Comparison of ENCODE assay signal across 1 cellular context in the genomic region with DNA sequence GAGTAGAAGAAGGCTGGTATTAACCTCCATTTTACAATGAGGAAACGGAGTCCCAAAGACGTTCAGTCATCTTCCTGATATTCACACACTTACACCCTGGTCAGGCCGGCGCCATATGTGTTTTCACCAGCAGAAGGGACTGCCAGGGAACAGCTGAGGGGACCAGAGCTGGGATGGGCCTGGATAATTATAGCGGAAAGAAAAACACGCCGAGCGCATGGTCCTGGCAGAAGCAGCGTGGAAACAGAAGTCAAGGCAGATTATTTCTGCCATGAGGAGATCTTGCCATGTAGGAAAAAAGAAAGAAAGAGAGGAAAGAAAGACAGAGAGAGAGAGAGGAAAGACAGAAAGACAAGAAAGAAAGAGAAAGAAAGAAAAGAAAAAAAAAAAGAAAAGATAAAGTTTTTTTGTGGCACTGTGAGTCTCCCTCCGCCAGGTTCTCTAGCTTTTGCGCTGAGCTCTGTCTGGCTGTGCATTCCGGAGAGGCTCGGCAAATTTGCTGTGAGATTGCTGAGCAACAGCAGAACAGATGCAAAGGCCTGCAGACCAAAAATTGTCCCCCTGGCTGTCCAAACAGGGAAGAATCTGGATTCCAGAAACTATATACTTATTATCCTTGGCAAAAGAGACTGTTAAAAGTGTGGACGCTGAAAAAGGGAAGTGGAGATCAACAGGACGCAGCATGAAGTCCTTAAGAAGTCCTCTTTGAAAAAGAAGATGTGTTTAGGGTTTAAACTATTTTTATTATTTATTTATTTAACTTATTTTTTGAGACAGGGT.
TF ChIP-seq lines count a peak whose summit lies in the region.

No MANE protein-coding gene starts in this region.

TF ChIP-seq in HepG2, 621 proteins besides CTCF, POLR2A, EP300 and RAD21 (continues in another document):
- TF ChIP-seq, protein P1, sequence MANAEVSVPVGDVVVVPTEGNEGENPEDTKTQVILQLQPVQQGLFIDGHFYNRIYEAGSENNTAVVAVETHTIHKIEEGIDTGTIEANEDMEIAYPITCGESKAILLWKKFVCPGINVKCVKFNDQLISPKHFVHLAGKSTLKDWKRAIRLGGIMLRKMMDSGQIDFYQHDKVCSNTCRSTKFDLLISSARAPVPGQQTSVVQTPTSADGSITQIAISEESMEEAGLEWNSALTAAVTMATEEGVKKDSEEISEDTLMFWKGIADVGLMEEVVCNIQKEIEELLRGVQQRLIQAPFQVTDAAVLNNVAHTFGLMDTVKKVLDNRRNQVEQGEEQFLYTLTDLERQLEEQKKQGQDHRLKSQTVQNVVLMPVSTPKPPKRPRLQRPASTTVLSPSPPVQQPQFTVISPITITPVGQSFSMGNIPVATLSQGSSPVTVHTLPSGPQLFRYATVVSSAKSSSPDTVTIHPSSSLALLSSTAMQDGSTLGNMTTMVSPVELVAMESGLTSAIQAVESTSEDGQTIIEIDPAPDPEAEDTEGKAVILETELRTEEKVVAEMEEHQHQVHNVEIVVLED (CRISPR knock-in tag; IDR thresholded peaks at IDR 0.05; ENCODE audit: borderline replicate concordance) = no peak
- TF ChIP-seq ZNF512 (CRISPR knock-in tag; IDR thresholded peaks at IDR 0.05) = peak; percentile 94; the same call in 1 of the 2 replicates
- 0 out of 2 replicates have a peak, but pooled peaks have one; percentile 5 for TF ChIP-seq ZNF563 (CRISPR knock-in tag; IDR thresholded peaks at IDR 0.05)
- TF ChIP-seq ZNF878 (CRISPR knock-in tag; IDR thresholded peaks at IDR 0.05) = 0 out of 2 replicates have a peak, but pooled peaks have one; percentile 57
- no peak for TF ChIP-seq DZIP1 (CRISPR knock-in tag; IDR thresholded peaks at IDR 0.05)
- 0 out of 2 replicates have a peak, but pooled peaks have one; percentile 6 for TF ChIP-seq ZNF17 (CRISPR knock-in tag; IDR thresholded peaks at IDR 0.05)
- no peak for TF ChIP-seq NFIB (CRISPR knock-in tag; IDR thresholded peaks at IDR 0.05; ENCODE audit: borderline replicate concordance)
- TF ChIP-seq ZNF570 (CRISPR knock-in tag; IDR thresholded peaks at IDR 0.05; ENCODE audit: borderline replicate concordance) = 0 out of 2 replicates have a peak, but pooled peaks have one; percentile 8
- TF ChIP-seq PHB2 (IDR thresholded peaks at IDR 0.05; ENCODE audit: partially characterized antibody) = no peak
- TF ChIP-seq DNMT1 (CRISPR knock-in tag; IDR thresholded peaks at IDR 0.05) = no peak
- no peak for TF ChIP-seq ZNF737 (CRISPR knock-in tag; IDR thresholded peaks at IDR 0.05; ENCODE audit: borderline replicate concordance)
- TF ChIP-seq PLSCR1 (CRISPR knock-in tag; IDR thresholded peaks at IDR 0.05; ENCODE audit: borderline replicate concordance) = 0 out of 2 replicates have a peak, but pooled peaks have one; percentile 30
- 0 out of 2 replicates have a peak, but pooled peaks have one; percentile 3 for TF ChIP-seq JUN (CRISPR knock-in tag; IDR thresholded peaks at IDR 0.05)
- TF ChIP-seq MTERF4 (CRISPR knock-in tag; IDR thresholded peaks at IDR 0.05) = 0 out of 2 replicates have a peak, but pooled peaks have one; percentile 9
- peak; percentile 14; the same call in 1 of the 2 replicates for TF ChIP-seq NR2C2 (CRISPR knock-in tag; IDR thresholded peaks at IDR 0.05; ENCODE audit: borderline replicate concordance)
- TF ChIP-seq KLF12 (CRISPR knock-in tag; IDR thresholded peaks at IDR 0.05; ENCODE audit: borderline replicate concordance) = no peak
- 0 out of 2 replicates have a peak, but pooled peaks have one; percentile 28 for TF ChIP-seq ZNF7 (CRISPR knock-in tag; IDR thresholded peaks at IDR 0.05)
- no peak for TF ChIP-seq ZNF740 (CRISPR knock-in tag; IDR thresholded peaks at IDR 0.05)
- 0 out of 2 replicates have a peak, but pooled peaks have one; percentile 37 for TF ChIP-seq ZFP82 (CRISPR knock-in tag; IDR thresholded peaks at IDR 0.05; ENCODE audit: borderline replicate concordance)
- no peak for TF ChIP-seq USF2 (IDR thresholded peaks at IDR 0.05; ENCODE audit: low read depth, low read length)
- peak; percentile 42; the same call in 1 of the 2 replicates for TF ChIP-seq USF2 (CRISPR knock-in tag; IDR thresholded peaks at IDR 0.05; ENCODE audit: borderline replicate concordance)
- TF ChIP-seq, protein P2, sequence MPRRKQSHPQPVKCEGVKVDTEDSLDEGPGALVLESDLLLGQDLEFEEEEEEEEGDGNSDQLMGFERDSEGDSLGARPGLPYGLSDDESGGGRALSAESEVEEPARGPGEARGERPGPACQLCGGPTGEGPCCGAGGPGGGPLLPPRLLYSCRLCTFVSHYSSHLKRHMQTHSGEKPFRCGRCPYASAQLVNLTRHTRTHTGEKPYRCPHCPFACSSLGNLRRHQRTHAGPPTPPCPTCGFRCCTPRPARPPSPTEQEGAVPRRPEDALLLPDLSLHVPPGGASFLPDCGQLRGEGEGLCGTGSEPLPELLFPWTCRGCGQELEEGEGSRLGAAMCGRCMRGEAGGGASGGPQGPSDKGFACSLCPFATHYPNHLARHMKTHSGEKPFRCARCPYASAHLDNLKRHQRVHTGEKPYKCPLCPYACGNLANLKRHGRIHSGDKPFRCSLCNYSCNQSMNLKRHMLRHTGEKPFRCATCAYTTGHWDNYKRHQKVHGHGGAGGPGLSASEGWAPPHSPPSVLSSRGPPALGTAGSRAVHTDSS (CRISPR knock-in tag; conservative IDR thresholded peaks at IDR 0.05) = no peak
- TF ChIP-seq LCORL (IDR thresholded peaks at IDR 0.05) = no peak
- peak; percentile 2; the same call in 1 of the 2 replicates for TF ChIP-seq LCORL (CRISPR knock-in tag; IDR thresholded peaks at IDR 0.05)
- TF ChIP-seq, protein P3, sequence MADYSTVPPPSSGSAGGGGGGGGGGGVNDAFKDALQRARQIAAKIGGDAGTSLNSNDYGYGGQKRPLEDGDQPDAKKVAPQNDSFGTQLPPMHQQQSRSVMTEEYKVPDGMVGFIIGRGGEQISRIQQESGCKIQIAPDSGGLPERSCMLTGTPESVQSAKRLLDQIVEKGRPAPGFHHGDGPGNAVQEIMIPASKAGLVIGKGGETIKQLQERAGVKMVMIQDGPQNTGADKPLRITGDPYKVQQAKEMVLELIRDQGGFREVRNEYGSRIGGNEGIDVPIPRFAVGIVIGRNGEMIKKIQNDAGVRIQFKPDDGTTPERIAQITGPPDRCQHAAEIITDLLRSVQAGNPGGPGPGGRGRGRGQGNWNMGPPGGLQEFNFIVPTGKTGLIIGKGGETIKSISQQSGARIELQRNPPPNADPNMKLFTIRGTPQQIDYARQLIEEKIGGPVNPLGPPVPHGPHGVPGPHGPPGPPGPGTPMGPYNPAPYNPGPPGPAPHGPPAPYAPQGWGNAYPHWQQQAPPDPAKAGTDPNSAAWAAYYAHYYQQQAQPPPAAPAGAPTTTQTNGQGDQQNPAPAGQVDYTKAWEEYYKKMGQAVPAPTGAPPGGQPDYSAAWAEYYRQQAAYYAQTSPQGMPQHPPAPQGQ (CRISPR knock-in tag; IDR thresholded peaks at IDR 0.05; ENCODE audit: borderline replicate concordance) = 0 out of 2 replicates have a peak, but pooled peaks have one; percentile 1
- no peak for TF ChIP-seq ZNF30 (CRISPR knock-in tag; IDR thresholded peaks at IDR 0.05)
- TF ChIP-seq, protein P4, sequence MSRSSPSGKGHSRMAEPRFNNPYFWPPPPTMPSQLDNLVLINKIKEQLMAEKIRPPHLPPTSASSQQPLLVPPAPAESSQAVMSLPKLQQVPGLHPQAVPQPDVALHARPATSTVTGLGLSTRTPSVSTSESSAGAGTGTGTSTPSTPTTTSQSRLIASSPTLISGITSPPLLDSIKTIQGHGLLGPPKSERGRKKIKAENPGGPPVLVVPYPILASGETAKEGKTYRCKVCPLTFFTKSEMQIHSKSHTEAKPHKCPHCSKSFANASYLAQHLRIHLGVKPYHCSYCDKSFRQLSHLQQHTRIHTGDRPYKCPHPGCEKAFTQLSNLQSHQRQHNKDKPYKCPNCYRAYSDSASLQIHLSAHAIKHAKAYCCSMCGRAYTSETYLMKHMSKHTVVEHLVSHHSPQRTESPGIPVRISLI (CRISPR knock-in tag; IDR thresholded peaks at IDR 0.05; ENCODE audit: borderline replicate concordance) = 0 out of 2 replicates have a peak, but pooled peaks have one; percentile 6
- TF ChIP-seq REL (CRISPR knock-in tag; conservative IDR thresholded peaks at IDR 0.05) = no peak
- TF ChIP-seq ZNF704 (CRISPR knock-in tag; IDR thresholded peaks at IDR 0.05; ENCODE audit: borderline replicate concordance) = 0 out of 2 replicates have a peak, but pooled peaks have one; percentile 38
- TF ChIP-seq, protein P5, sequence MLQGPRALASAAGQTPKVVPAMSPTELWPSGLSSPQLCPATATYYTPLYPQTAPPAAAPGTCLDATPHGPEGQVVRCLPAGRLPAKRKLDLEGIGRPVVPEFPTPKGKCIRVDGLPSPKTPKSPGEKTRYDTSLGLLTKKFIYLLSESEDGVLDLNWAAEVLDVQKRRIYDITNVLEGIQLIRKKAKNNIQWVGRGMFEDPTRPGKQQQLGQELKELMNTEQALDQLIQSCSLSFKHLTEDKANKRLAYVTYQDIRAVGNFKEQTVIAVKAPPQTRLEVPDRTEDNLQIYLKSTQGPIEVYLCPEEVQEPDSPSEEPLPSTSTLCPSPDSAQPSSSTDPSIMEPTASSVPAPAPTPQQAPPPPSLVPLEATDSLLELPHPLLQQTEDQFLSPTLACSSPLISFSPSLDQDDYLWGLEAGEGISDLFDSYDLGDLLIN (CRISPR knock-in tag; IDR thresholded peaks at IDR 0.05; ENCODE audit: borderline replicate concordance) = no peak
- TF ChIP-seq ZNF879 (CRISPR knock-in tag; IDR thresholded peaks at IDR 0.05) = no peak
